Comparison of ENCODE assay signal across 8 cellular contexts in the genomic region with DNA sequence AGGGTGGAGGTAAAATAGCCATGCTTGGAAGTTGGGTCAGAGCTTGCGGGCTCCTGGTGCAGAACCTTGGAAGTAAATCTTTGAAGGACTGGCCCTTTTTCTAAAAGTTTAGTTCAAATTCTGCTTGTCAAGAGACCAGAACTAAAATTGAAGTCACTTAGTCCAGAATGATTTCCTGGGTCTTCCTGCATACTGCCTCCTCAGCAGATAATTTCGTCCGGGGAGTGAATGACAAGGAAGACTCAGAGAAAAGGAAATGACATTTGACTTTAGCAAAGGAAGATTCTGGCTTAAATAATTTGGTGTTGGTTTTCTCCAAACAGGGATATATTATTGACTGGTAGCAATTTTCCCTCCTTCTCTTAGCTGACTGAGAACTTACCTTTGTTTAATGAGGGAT.
DNase-seq lines count a peak whose midpoint lies in the region; TF ChIP-seq lines count a peak whose summit lies in the region.

No MANE protein-coding gene starts in this region.

- H3K27ac ChIP-seq in C4-2B = peak overlapping the region; percentile 94; the same call in 1 of the 2 replicates
- H3K27ac ChIP-seq in MM.1S (ENCODE audit: low read length) = peak overlapping the region; percentile 80; the same call in 1 of the 2 replicates
- H3K27ac ChIP-seq in duodenal mucosa (ENCODE audit: low read depth, low read length) = no peak overlapping the region

- H2AFZ ChIP-seq in MM.1S (ENCODE audit: low read length) = no peak overlapping the region

- H3K4me1 ChIP-seq in MM.1S (ENCODE audit: low read length) (peaks cover 13% of the 10 kb centered on the region), duodenal mucosa (ENCODE audit: control insufficient read depth in 1 of 2, insufficient read depth in 2 of 2, low read length in 2 of 2) (peaks cover 37 to 47% of the 10 kb centered on the region in 2 donors)

- peaks cover 5% of the 10 kb centered on the region for H3K36me3 Mint-ChIP-seq in nephron (ENCODE audit: low read depth)

- H3K9me3 Mint-ChIP-seq in nephron = no peaks in the 10 kb centered on the region

- peak overlapping the region; percentile 87 for H3K4me2 ChIP-seq in MM.1S (ENCODE audit: low read depth, low read length)

- H3K4me3 Mint-ChIP-seq in nephron = peak overlapping the region; percentile 90 to 98 (median 94)

- peaks cover 63% of the 10 kb centered on the region for H3K79me2 ChIP-seq in MM.1S (ENCODE audit: low read length)

- H3K4me1 Mint-ChIP-seq in nephron = peaks cover 30% of the 10 kb centered on the region

- H3K27me3 ChIP-seq in MM.1S (replicated peaks; ENCODE audit: insufficient read depth, low read length) (no peaks in the 10 kb centered on the region), duodenal mucosa (ENCODE audit: control insufficient read depth in 1 of 2, insufficient read depth in 2 of 2, low read length in 2 of 2) (no peaks in the 10 kb centered on the region)

- peaks cover 8% of the 10 kb centered on the region; the same call in 1 of the 2 replicates for H4K20me1 ChIP-seq in MM.1S (ENCODE audit: insufficient read depth, low read length)

- peak overlapping the region; percentile 92; the same call in 1 of the 2 replicates for H3K9ac ChIP-seq in MM.1S (ENCODE audit: low read length)
- H3K9ac ChIP-seq in duodenal mucosa (ENCODE audit: low read depth in 1 of 2, low read length in 2 of 2) = peak overlapping the region; percentile 98 to 100

- TF ChIP-seq CTCF in C4-2B (conservative IDR thresholded peaks at IDR 0.05) = no peak
- TF ChIP-seq CTCF in MM.1S (IDR thresholded peaks at IDR 0.05; ENCODE audit: low read length) = no peak
- TF ChIP-seq CTCF in nephron (IDR thresholded peaks at IDR 0.05; ENCODE audit: unreplicated experiment in 3 of 3) = no peak

- H3K9me3 ChIP-seq in MM.1S (replicated peaks; ENCODE audit: insufficient read depth, low read length) = no peaks in the 10 kb centered on the region
- H3K9me3 ChIP-seq in duodenal mucosa (ENCODE audit: control insufficient read depth in 1 of 2, low read length in 2 of 2) = no peaks in the 10 kb centered on the region

- peak overlapping the region; percentile 99 to 100 (median 100) for H3K27ac Mint-ChIP-seq in nephron

- DNase-seq in MM.1S (no peak), amniotic stem cell (lab: John Stamatoyannopoulos, UW) (no peak), glomerular visceral epithelial cell (ENCODE audit: extremely low spot score) (no peak), NCI-H226 (no peak), NCI-H2029 (lab: John Stamatoyannopoulos, UW) (no peak)

- H3K9me2 ChIP-seq in MM.1S (replicated peaks; ENCODE audit: insufficient read depth, low read length) = no peaks in the 10 kb centered on the region

- peaks cover 3% of the 10 kb centered on the region for H3K27me3 Mint-ChIP-seq in nephron (ENCODE audit: low read depth)

- peaks cover 7% of the 10 kb centered on the region for H3F3A ChIP-seq in MM.1S (ENCODE audit: insufficient read depth, low read length)

- H3K36me3 ChIP-seq in MM.1S (replicated peaks; ENCODE audit: insufficient read depth, low read length) (no peaks in the 10 kb centered on the region), duodenal mucosa (ENCODE audit: control insufficient read depth in 1 of 2, insufficient read depth in 2 of 2, low read length in 2 of 2) (peaks cover 0 to 3% of the 10 kb centered on the region in 2 donors)

- H3K4me3 ChIP-seq in MM.1S (ENCODE audit: low read length) (peak overlapping the region; percentile 78), duodenal mucosa (ENCODE audit: low read depth in 1 of 2, low read length in 2 of 2) (peak overlapping the region; percentile 91 to 100)
